1 cellular context compared by ENCODE assay signal in genomic region chr7:155763122-155763521, GRCh38.
TF ChIP-seq lines count a peak whose summit lies in the region.

No MANE protein-coding gene starts in this region.

TF ChIP-seq in H1, 55 proteins besides CTCF, POLR2A, EP300 and RAD21:
- TF ChIP-seq GTF2F1 (IDR thresholded peaks at IDR 0.05; ENCODE audit: borderline replicate concordance, low read depth, low read length) = no peak
- TF ChIP-seq YY1 (IDR thresholded peaks at IDR 0.05; ENCODE audit: low read depth, low read length) = 0 out of 2 replicates have a peak, but pooled peaks have one; percentile 18
- TF ChIP-seq RFX5 (IDR thresholded peaks at IDR 0.05; ENCODE audit: borderline replicate concordance, low read depth, low read length) = no peak
- TF ChIP-seq EGR1 (IDR thresholded peaks at IDR 0.05; ENCODE audit: borderline replicate concordance, low read depth, low read length) = no peak
- no peak for TF ChIP-seq ZNF274 (IDR thresholded peaks at IDR 0.05; ENCODE audit: borderline replicate concordance, extremely low read depth, low read length)
- no peak for TF ChIP-seq SP1 (IDR thresholded peaks at IDR 0.05; ENCODE audit: low read depth, low read length)
- TF ChIP-seq CREB1 (IDR thresholded peaks at IDR 0.05) = no peak
